ENCODE assay signal across 8 cellular contexts in the genomic region with DNA sequence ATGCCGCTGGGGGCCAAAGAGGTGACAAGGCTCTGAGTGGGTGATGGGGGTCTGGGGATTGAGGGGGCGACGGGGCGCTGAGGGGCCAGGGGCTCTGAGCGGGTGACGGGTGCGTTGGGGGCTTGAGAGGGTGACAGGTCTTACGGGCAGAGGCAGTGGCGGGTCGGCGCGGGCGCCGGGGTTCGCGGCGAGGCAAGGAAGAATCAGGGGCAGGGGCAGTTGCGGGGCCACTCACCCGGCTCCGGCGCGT. TPM values are rescaled to one million over a fixed set of nuclear protein-coding genes. Genes with fewer than 3 reads are reported as not detected.
A peak's percentile ranks its signal among the peaks of the same experiment; 100 is the strongest.
DNase-seq lines count a peak whose midpoint lies in the region; ATAC-seq and TF ChIP-seq lines count a peak whose summit lies in the region.

No MANE protein-coding gene starts in this region.

- peak overlapping the region; percentile 94 for H3K27ac ChIP-seq in VCaP
- peak overlapping the region; percentile 94 for H3K27ac ChIP-seq in foreskin keratinocyte
- H3K27ac ChIP-seq in skeletal muscle tissue (ENCODE audit: low read depth, low read length) = peak overlapping the region; percentile 97

- peak overlapping the region; percentile 83 to 99 (median 85) for H3K4me3 ChIP-seq in skeletal muscle tissue (ENCODE audit: low read length in 3 of 3)

- peaks cover 20% of the 10 kb centered on the region for H3K4me1 ChIP-seq in foreskin keratinocyte
- peaks cover 26 to 51% (median 35%) of the 10 kb centered on the region in 3 donors for H3K4me1 ChIP-seq in skeletal muscle tissue (ENCODE audit: control insufficient read depth in 3 of 3, insufficient read depth in 3 of 3, low read length in 3 of 3)

- H3K9ac ChIP-seq in skeletal muscle tissue (ENCODE audit: low read depth in 1 of 3, low read length in 3 of 3) = peak overlapping the region; percentile 81 to 97 (median 89)

- in situ Hi-C loops in GM18951 (cut with MboI; ENCODE audit: low sequenced_read_pairs, unreplicated experiment) (no loop called here), KBM-7 (cut with MboI; ENCODE audit: low pct_unique_long_range_greater_than_20kb, low sequenced_read_pairs) (no loop called here)

- TF ChIP-seq CTCF in VCaP (conservative IDR thresholded peaks at IDR 0.05) = no peak
- TF ChIP-seq CTCF in foreskin keratinocyte (conservative IDR thresholded peaks at IDR 0.05) = no peak

- H3K36me3 ChIP-seq in skeletal muscle tissue (ENCODE audit: control insufficient read depth in 3 of 3, insufficient read depth in 3 of 3, low read length in 3 of 3) = peaks cover 35 to 48% (median 38%) of the 10 kb centered on the region in 3 donors

- DNase-seq in foreskin keratinocyte (no peak), KBM-7 (no peak)

- no peaks in the 10 kb centered on the region for H3K9me3 ChIP-seq in skeletal muscle tissue (ENCODE audit: control insufficient read depth in 3 of 3, low read length in 3 of 3)

- TF ChIP-seq POLR2A in GM18951 (IDR thresholded peaks at IDR 0.05; ENCODE audit: extremely low read depth, insufficient read depth, insufficient read length) = peak; percentile 70

- no peaks in the 10 kb centered on the region for H3K27me3 ChIP-seq in foreskin keratinocyte
- no peaks in the 10 kb centered on the region for H3K27me3 ChIP-seq in skeletal muscle tissue (ENCODE audit: control insufficient read depth in 3 of 3, insufficient read depth in 3 of 3, low read length in 3 of 3)

- no peak for ATAC-seq in foreskin keratinocyte
- ATAC-seq in GM18517 (IDR thresholded peaks at IDR 0.05; ENCODE audit: unreplicated experiment) = no peak
- no peak for ATAC-seq in HG03469 (IDR thresholded peaks at IDR 0.05; ENCODE audit: unreplicated experiment)
- ATAC-seq in HG03045 (IDR thresholded peaks at IDR 0.05; ENCODE audit: unreplicated experiment) = no peak

RNA-seq across cellular contexts. Expression of gene ZNFX1, which starts 0.1 kb away (rescaled TPM):
- 34.0 and 42.6 TPM in 2 replicates for total RNA-seq in foreskin keratinocyte
- polyA plus RNA-seq in foreskin keratinocyte = 8.4 and 9.1 TPM in 2 replicates
- total RNA-seq in skeletal muscle tissue = 13.6 TPM

RNA-seq across cellular contexts. Expression of gene DDX27, which starts 58.5 kb away (rescaled TPM):
- total RNA-seq in foreskin keratinocyte (47.2 and 51.5 TPM in 2 replicates), skeletal muscle tissue (13.0 TPM)
- 32.9 and 38.0 TPM in 2 replicates for polyA plus RNA-seq in foreskin keratinocyte
